ENCODE assay signal across 1 cellular context in genomic region chr15:24948495-24948894, GRCh38.
TF ChIP-seq lines count a peak whose summit lies in the region.

No MANE protein-coding gene starts in this region.

TF ChIP-seq in HepG2, 621 proteins besides CTCF, POLR2A, EP300 and RAD21 (continued from another document):
- TF ChIP-seq ZNF318 (CRISPR knock-in tag; IDR thresholded peaks at IDR 0.05) (no peak), ZC3H4 (CRISPR knock-in tag; IDR thresholded peaks at IDR 0.05; ENCODE audit: borderline replicate concordance) (no peak)
